In the genomic region with DNA sequence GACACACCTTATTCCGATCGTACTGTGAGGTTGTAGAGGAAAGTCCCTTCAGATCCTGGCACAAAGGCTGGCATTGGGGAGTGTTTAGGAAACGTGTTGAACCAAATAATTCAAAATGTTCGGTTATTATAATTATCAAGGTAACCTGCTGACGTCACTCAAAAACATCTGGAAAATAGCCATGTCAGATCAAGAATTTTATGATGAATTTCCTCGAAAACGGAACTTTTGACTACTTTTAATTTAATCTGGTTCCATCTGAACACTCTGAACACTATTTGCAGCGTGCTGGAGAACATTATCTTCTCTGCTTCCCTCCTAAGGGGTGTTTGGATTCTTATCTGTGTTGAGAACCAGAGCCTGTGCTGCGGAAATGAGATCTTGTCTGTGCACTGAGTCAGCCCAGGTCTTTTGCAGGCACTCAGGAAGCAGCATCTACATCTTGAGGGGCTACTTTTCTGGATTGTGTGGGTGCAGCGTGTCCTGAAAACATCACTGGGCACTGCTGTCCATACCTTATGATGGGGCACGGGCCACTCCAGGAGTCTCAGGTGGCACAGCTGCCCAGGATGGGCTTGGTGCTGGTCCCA, we compare ENCODE assay signal across 20 cellular contexts.
"Had no signal": no experiment of that assay in that cellular context is flagged by ENCODE, and none has a peak within 500 bp of the region (broad histone marks: within the 10 kb centered on the region; RNA-seq: fewer than 3 reads in every experiment).

No MANE protein-coding gene starts in this region.

- H3K4me3 Mint-ChIP-seq: activated CD4-positive, alpha-beta memory T cell treated with anti-CD3 and anti-CD28 coated beads for 36 hours; activated CD8-positive, alpha-beta memory T cell treated with anti-CD3 and anti-CD28 coated beads, Interleukin-2, amount 10 ng/mL, durations not matched to agents 7 days and 5 days; activated T-cell treated with anti-CD3 and anti-CD28 coated beads, Interleukin-2, amount 50 U/mL, for 24 hours; naive B cell; neural progenitor cell; stimulated activated naive B cell treated with anti-CD40 and anti-IgM and Interleukin-4, amounts not matched to agents 10 μg/mL and 1 μg/mL and 100 μg/mL, for 72 hours; T-helper 2 cell treated with Interferon-gamma antibody and Interleukin-4, amounts not matched to agents 5 μg/mL and 100 μg/mL, for 36 hours had no signal

- H3K36me3 ChIP-seq: heart left ventricle, neural progenitor cell, tibial artery had no signal

- DNase-seq: activated CD4-positive, alpha-beta memory T cell treated with anti-CD3 and anti-CD28 coated beads for 36 hours; activated CD8-positive, alpha-beta memory T cell treated with anti-CD3 and anti-CD28 coated beads, Interleukin-2, amount 10 ng/mL, durations not matched to agents 7 days and 5 days; activated T-cell treated with anti-CD3 and anti-CD28 coated beads, Interleukin-2, amount 50 U/mL, for 24 hours; amniotic stem cell; body of pancreas; central memory CD4-positive, alpha-beta T cell; cortex of kidney; effector memory CD4-positive, alpha-beta T cell; heart left ventricle; naive B cell; stimulated activated CD4-positive, alpha-beta T cell treated with anti-CD3 and anti-CD28 coated beads, Interleukin-12 subunit alpha, Interleukin-12 subunit beta, amount 100 ng/mL, for 4 hours; stimulated activated naive B cell treated with anti-CD40 and anti-IgM and Interleukin-4, amounts not matched to agents 10 μg/mL and 1 μg/mL and 100 μg/mL, for 72 hours; SW 1271; tibial artery had no signal

- H3K9me3 ChIP-seq: body of pancreas, heart left ventricle, tibial artery had no signal

- ATAC-seq: activated CD8-positive, alpha-beta memory T cell treated with anti-CD3 and anti-CD28 coated beads, Interleukin-2, amount 10 ng/mL, durations not matched to agents 7 days and 5 days; activated naive CD4-positive, alpha-beta T cell treated with anti-CD3 and anti-CD28 coated beads, Interleukin-2, amount 50 U/mL, for 72 hours; body of pancreas; heart left ventricle; stimulated activated naive B cell treated with anti-CD40 and anti-IgM and Interleukin-4, amounts not matched to agents 10 μg/mL and 1 μg/mL and 100 μg/mL, for 72 hours had no signal

- H3K36me3 Mint-ChIP-seq: activated CD4-positive, alpha-beta memory T cell treated with anti-CD3 and anti-CD28 coated beads for 36 hours had no signal

- H3K4me3 ChIP-seq: body of pancreas, heart left ventricle, lung, neural progenitor cell, tibial artery had no signal

- H3K9me3 Mint-ChIP-seq: activated CD4-positive, alpha-beta memory T cell treated with anti-CD3 and anti-CD28 coated beads for 36 hours; activated naive CD4-positive, alpha-beta T cell treated with anti-CD3 and anti-CD28 coated beads, Interleukin-2, amount 50 U/mL, for 72 hours; activated T-cell treated with anti-CD3 and anti-CD28 coated beads, Interleukin-2, amount 50 U/mL, for 24 hours; neural progenitor cell; T-helper 2 cell treated with Interferon-gamma antibody and Interleukin-4, amounts not matched to agents 5 μg/mL and 100 μg/mL, for 36 hours had no signal

- H3K27me3 Mint-ChIP-seq: activated CD4-positive, alpha-beta memory T cell treated with anti-CD3 and anti-CD28 coated beads for 36 hours; activated CD8-positive, alpha-beta memory T cell treated with anti-CD3 and anti-CD28 coated beads, Interleukin-2, amount 10 ng/mL, durations not matched to agents 7 days and 5 days; activated T-cell treated with anti-CD3 and anti-CD28 coated beads, Interleukin-2, amount 50 U/mL, for 24 hours; naive B cell; stimulated activated naive B cell treated with anti-CD40 and anti-IgM and Interleukin-4, amounts not matched to agents 10 μg/mL and 1 μg/mL and 100 μg/mL, for 72 hours had no signal

- H3K27ac ChIP-seq: body of pancreas, epithelial cell of prostate, heart left ventricle, neural progenitor cell, parathyroid adenoma, tibial artery had no signal

- H3K4me1 ChIP-seq: body of pancreas, tibial artery had no signal

- H3K27me3 ChIP-seq: body of pancreas, heart left ventricle, neural progenitor cell, tibial artery had no signal

- H3K27ac Mint-ChIP-seq: activated CD4-positive, alpha-beta memory T cell treated with anti-CD3 and anti-CD28 coated beads for 36 hours; activated CD8-positive, alpha-beta memory T cell treated with anti-CD3 and anti-CD28 coated beads, Interleukin-2, amount 10 ng/mL, durations not matched to agents 7 days and 5 days; activated naive CD4-positive, alpha-beta T cell treated with anti-CD3 and anti-CD28 coated beads, Interleukin-2, amount 50 U/mL, for 72 hours; activated T-cell treated with anti-CD3 and anti-CD28 coated beads, Interleukin-2, amount 50 U/mL, for 24 hours; stimulated activated naive B cell treated with anti-CD40 and anti-IgM and Interleukin-4, amounts not matched to agents 10 μg/mL and 1 μg/mL and 100 μg/mL, for 72 hours; T-helper 2 cell treated with Interferon-gamma antibody and Interleukin-4, amounts not matched to agents 5 μg/mL and 100 μg/mL, for 36 hours had no signal
